ENCODE assay signal across 24 cellular contexts in the genomic region with DNA sequence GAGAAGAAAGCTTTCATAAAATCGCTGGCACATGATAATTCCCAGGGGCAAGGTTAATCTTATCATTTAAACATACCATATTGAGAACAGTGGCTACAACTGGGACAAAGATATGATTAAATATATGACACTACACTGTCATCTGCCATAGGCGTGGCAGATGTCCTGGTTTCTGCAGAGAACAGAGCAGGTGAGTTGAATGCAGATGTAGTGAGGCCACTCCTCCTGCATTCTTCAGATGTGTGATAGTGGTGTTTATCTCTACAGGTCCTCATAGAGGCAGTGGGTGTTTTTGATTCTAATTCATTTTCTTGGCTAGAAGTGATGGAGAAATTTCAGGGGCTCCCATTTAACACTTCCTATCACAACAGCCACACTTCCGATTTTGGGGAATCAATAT.
"Had no signal": no experiment of that assay in that cellular context is flagged by ENCODE, and none has a peak within 500 bp of the region (broad histone marks: within the 10 kb centered on the region; RNA-seq: fewer than 3 reads in every experiment).

No MANE protein-coding gene starts in this region.

- H3K4me3 ChIP-seq: coronary artery, gastrocnemius medialis, left lung, ovary, psoas muscle, sigmoid colon, stomach, thyroid gland had no signal

- H3K27ac Mint-ChIP-seq: naive thymus-derived CD4-positive, alpha-beta T cell; nephron; stimulated activated effector memory CD8-positive, alpha-beta T cell treated with anti-CD3 and anti-CD28 coated beads, Interleukin-12 subunit alpha, Interleukin-12 subunit beta, amount 100 ng/mL, for 72 hours had no signal

- H3K4me1 Mint-ChIP-seq: naive thymus-derived CD4-positive, alpha-beta T cell; nephron; stimulated activated effector memory CD8-positive, alpha-beta T cell treated with anti-CD3 and anti-CD28 coated beads, Interleukin-12 subunit alpha, Interleukin-12 subunit beta, amount 100 ng/mL, for 72 hours had no signal

- DNase-seq: dermis blood vessel endothelial cell; effector memory CD4-positive, alpha-beta T cell; gastrocnemius medialis; head of caudate nucleus; kidney; left cardiac atrium; left lung; mesenchymal stem cell; midbrain; naive thymus-derived CD4-positive, alpha-beta T cell; occipital lobe; ovary; psoas muscle; right cardiac atrium; sigmoid colon; stimulated activated CD4-positive, alpha-beta T cell treated with anti-CD3 and anti-CD28 coated beads, Interleukin-2, amount 100 ng/mL, for 24 hours; stimulated activated CD4-positive, alpha-beta T cell treated with anti-CD3 and anti-CD28 coated beads, Interleukin-4, amount 100 ng/mL, for 24 hours; stimulated activated naive CD4-positive, alpha-beta T cell treated with Interleukin-2 at 50 U/mL for 16 hours; stomach; thyroid gland; trophoblast cell had no signal

- H3K27ac ChIP-seq: coronary artery, gastrocnemius medialis, left lung, ovary, psoas muscle, sigmoid colon, stomach, thyroid gland had no signal

- H3K9me3 ChIP-seq: gastrocnemius medialis, left lung, ovary, psoas muscle, sigmoid colon, stomach, thyroid gland had no signal

- H3K27me3 ChIP-seq: gastrocnemius medialis, left lung, ovary, sigmoid colon, stomach, thyroid gland had no signal

- H3K36me3 Mint-ChIP-seq: naive thymus-derived CD4-positive, alpha-beta T cell; stimulated activated effector memory CD8-positive, alpha-beta T cell treated with anti-CD3 and anti-CD28 coated beads, Interleukin-12 subunit alpha, Interleukin-12 subunit beta, amount 100 ng/mL, for 72 hours had no signal

- H3K36me3 ChIP-seq: gastrocnemius medialis, left lung, ovary, sigmoid colon, stomach, thyroid gland had no signal

- H3K27me3 Mint-ChIP-seq: naive thymus-derived CD4-positive, alpha-beta T cell had no signal

- H3K4me3 Mint-ChIP-seq: naive thymus-derived CD4-positive, alpha-beta T cell; nephron; stimulated activated effector memory CD8-positive, alpha-beta T cell treated with anti-CD3 and anti-CD28 coated beads, Interleukin-12 subunit alpha, Interleukin-12 subunit beta, amount 100 ng/mL, for 72 hours had no signal

- H3K9me3 Mint-ChIP-seq: nephron had no signal

- ATAC-seq: gastrocnemius medialis; left cardiac atrium; left lung; naive thymus-derived CD4-positive, alpha-beta T cell; psoas muscle; right cardiac atrium; stimulated activated effector memory CD8-positive, alpha-beta T cell treated with anti-CD3 and anti-CD28 coated beads, Interleukin-12 subunit alpha, Interleukin-12 subunit beta, amount 100 ng/mL, for 72 hours had no signal

- H3K4me1 ChIP-seq: gastrocnemius medialis, left lung, psoas muscle, sigmoid colon, stomach, thyroid gland had no signal
